1 cellular context compared by ENCODE assay signal in genomic region chr19:6720369-6721112, GRCh38.
TF ChIP-seq lines count a peak whose summit lies in the region.

C3 (minus strand) TSS chr19:6720650; CDS start chr19:6720589, 61 bp downstream.

TF ChIP-seq in HepG2, 621 proteins besides CTCF, POLR2A, EP300 and RAD21 (continued from another document and continues in another):
- TF ChIP-seq ZNF121 (CRISPR knock-in tag; IDR thresholded peaks at IDR 0.05) (no peak), TBL1XR1 (IDR thresholded peaks at IDR 0.05; ENCODE audit: borderline replicate concordance, low read length, partially characterized antibody) (peak; percentile 71), ZFP90 (CRISPR knock-in tag; IDR thresholded peaks at IDR 0.05; ENCODE audit: borderline replicate concordance) (no peak), MED13 (CRISPR knock-in tag; IDR thresholded peaks at IDR 0.05) (peak; percentile 90; the same call in 1 of the 2 replicates), ZNF263 (CRISPR knock-in tag; IDR thresholded peaks at IDR 0.05) (peak; percentile 95), ZNF546 (CRISPR knock-in tag; conservative IDR thresholded peaks at IDR 0.05) (0 out of 2 replicates have a peak, but pooled peaks have one; percentile 72), NCOR1 (IDR thresholded peaks at IDR 0.05; ENCODE audit: borderline replicate concordance, low read length) (peak; percentile 98), ELK4 (CRISPR knock-in tag; IDR thresholded peaks at IDR 0.05; ENCODE audit: borderline replicate concordance) (no peak), KDM1A (CRISPR knock-in tag; IDR thresholded peaks at IDR 0.05) (peak; percentile 62; the same call in 1 of the 2 replicates), ZNF296 (CRISPR knock-in tag; conservative IDR thresholded peaks at IDR 0.05) (0 out of 2 replicates have a peak, but pooled peaks have one; percentile 55), RBAK (CRISPR knock-in tag; IDR thresholded peaks at IDR 0.05) (no peak), MAF1 (CRISPR knock-in tag; IDR thresholded peaks at IDR 0.05; ENCODE audit: borderline replicate concordance) (no peak; the same call in none of the 2 replicates), SP1 (IDR thresholded peaks at IDR 0.05) (no peak), SP1 (CRISPR knock-in tag; IDR thresholded peaks at IDR 0.05) (peak; percentile 69), SALL1 (CRISPR knock-in tag; IDR thresholded peaks at IDR 0.05) (peak; percentile 95), PAF1 (CRISPR knock-in tag; IDR thresholded peaks at IDR 0.05) (peak; percentile 94), RFX3 (CRISPR knock-in tag; IDR thresholded peaks at IDR 0.05) (no peak; the same call in 1 of the 2 replicates), PAWR (CRISPR knock-in tag; IDR thresholded peaks at IDR 0.05; ENCODE audit: borderline replicate concordance) (no peak), PHF5A (CRISPR knock-in tag; IDR thresholded peaks at IDR 0.05; ENCODE audit: low read depth, unreplicated experiment) (peak; percentile 77), KAT8 (CRISPR knock-in tag; IDR thresholded peaks at IDR 0.05) (peak; percentile 52; the same call in 1 of the 2 replicates), GTF3A (CRISPR knock-in tag; conservative IDR thresholded peaks at IDR 0.05) (no peak), AGO1 (IDR thresholded peaks at IDR 0.05; ENCODE audit: low read depth, low read length, poor library complexity, severe bottlenecking) (no peak), TBX2 (CRISPR knock-in tag; IDR thresholded peaks at IDR 0.05; ENCODE audit: borderline replicate concordance) (peak; percentile 94), NR2F2 (IDR thresholded peaks at IDR 0.05; ENCODE audit: borderline replicate concordance, low read depth) (peak; percentile 98), ZBTB42 (CRISPR knock-in tag; IDR thresholded peaks at IDR 0.05) (peak; percentile 34; the same call in 1 of the 2 replicates), ZNF747 (CRISPR knock-in tag; IDR thresholded peaks at IDR 0.05; ENCODE audit: borderline replicate concordance) (peak; percentile 81; the same call in 1 of the 2 replicates), ZNF800 (CRISPR knock-in tag; IDR thresholded peaks at IDR 0.05) (0 out of 2 replicates have a peak, but pooled peaks have one; percentile 25), YEATS2 (CRISPR knock-in tag; IDR thresholded peaks at IDR 0.05; ENCODE audit: borderline replicate concordance) (peak; percentile 70; the same call in 1 of the 2 replicates), CBX5 (CRISPR knock-in tag; IDR thresholded peaks at IDR 0.05; ENCODE audit: borderline replicate concordance) (peak; percentile 79; the same call in 1 of the 2 replicates), TBX3 (IDR thresholded peaks at IDR 0.05; ENCODE audit: borderline replicate concordance) (no peak), ZMAT3 (CRISPR knock-in tag; conservative IDR thresholded peaks at IDR 0.05) (peak; percentile 88), ZNF484 (CRISPR knock-in tag; IDR thresholded peaks at IDR 0.05; ENCODE audit: borderline replicate concordance, low read depth) (no peak; the same call in 1 of the 2 replicates), ZMYM4 (CRISPR knock-in tag; IDR thresholded peaks at IDR 0.05) (peak; percentile 48; the same call in 1 of the 2 replicates), RNF219 (CRISPR knock-in tag; IDR thresholded peaks at IDR 0.05) (no peak), HNF4G (IDR thresholded peaks at IDR 0.05; ENCODE audit: borderline replicate concordance, low read depth, low read length) (peak; percentile 95), HNF4G (CRISPR knock-in tag; IDR thresholded peaks at IDR 0.05; ENCODE audit: borderline replicate concordance, low read depth) (peak; percentile 95), GTF2F1 (IDR thresholded peaks at IDR 0.05; ENCODE audit: low read length) (peak; percentile 88; the same call in 1 of the 2 replicates)
- TF ChIP-seq, protein P1, sequence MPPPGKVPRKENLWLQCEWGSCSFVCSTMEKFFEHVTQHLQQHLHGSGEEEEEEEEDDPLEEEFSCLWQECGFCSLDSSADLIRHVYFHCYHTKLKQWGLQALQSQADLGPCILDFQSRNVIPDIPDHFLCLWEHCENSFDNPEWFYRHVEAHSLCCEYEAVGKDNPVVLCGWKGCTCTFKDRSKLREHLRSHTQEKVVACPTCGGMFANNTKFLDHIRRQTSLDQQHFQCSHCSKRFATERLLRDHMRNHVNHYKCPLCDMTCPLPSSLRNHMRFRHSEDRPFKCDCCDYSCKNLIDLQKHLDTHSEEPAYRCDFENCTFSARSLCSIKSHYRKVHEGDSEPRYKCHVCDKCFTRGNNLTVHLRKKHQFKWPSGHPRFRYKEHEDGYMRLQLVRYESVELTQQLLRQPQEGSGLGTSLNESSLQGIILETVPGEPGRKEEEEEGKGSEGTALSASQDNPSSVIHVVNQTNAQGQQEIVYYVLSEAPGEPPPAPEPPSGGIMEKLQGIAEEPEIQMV (CRISPR knock-in tag; IDR thresholded peaks at IDR 0.05; ENCODE audit: low read depth) = peak; percentile 58; the same call in 1 of the 2 replicates
- TF ChIP-seq, protein P2, sequence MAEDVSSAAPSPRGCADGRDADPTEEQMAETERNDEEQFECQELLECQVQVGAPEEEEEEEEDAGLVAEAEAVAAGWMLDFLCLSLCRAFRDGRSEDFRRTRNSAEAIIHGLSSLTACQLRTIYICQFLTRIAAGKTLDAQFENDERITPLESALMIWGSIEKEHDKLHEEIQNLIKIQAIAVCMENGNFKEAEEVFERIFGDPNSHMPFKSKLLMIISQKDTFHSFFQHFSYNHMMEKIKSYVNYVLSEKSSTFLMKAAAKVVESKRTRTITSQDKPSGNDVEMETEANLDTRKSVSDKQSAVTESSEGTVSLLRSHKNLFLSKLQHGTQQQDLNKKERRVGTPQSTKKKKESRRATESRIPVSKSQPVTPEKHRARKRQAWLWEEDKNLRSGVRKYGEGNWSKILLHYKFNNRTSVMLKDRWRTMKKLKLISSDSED (CRISPR knock-in tag; IDR thresholded peaks at IDR 0.05) = no peak
- TF ChIP-seq, protein P3, sequence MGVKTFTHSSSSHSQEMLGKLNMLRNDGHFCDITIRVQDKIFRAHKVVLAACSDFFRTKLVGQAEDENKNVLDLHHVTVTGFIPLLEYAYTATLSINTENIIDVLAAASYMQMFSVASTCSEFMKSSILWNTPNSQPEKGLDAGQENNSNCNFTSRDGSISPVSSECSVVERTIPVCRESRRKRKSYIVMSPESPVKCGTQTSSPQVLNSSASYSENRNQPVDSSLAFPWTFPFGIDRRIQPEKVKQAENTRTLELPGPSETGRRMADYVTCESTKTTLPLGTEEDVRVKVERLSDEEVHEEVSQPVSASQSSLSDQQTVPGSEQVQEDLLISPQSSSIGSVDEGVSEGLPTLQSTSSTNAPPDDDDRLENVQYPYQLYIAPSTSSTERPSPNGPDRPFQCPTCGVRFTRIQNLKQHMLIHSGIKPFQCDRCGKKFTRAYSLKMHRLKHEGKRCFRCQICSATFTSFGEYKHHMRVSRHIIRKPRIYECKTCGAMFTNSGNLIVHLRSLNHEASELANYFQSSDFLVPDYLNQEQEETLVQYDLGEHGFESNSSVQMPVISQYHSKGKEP (CRISPR knock-in tag; IDR thresholded peaks at IDR 0.05) = peak; percentile 92
- TF ChIP-seq, protein P4, sequence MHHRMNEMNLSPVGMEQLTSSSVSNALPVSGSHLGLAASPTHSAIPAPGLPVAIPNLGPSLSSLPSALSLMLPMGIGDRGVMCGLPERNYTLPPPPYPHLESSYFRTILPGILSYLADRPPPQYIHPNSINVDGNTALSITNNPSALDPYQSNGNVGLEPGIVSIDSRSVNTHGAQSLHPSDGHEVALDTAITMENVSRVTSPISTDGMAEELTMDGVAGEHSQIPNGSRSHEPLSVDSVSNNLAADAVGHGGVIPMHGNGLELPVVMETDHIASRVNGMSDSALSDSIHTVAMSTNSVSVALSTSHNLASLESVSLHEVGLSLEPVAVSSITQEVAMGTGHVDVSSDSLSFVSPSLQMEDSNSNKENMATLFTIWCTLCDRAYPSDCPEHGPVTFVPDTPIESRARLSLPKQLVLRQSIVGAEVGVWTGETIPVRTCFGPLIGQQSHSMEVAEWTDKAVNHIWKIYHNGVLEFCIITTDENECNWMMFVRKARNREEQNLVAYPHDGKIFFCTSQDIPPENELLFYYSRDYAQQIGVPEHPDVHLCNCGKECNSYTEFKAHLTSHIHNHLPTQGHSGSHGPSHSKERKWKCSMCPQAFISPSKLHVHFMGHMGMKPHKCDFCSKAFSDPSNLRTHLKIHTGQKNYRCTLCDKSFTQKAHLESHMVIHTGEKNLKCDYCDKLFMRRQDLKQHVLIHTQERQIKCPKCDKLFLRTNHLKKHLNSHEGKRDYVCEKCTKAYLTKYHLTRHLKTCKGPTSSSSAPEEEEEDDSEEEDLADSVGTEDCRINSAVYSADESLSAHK (CRISPR knock-in tag; IDR thresholded peaks at IDR 0.05; ENCODE audit: borderline replicate concordance) = no peak
- TF ChIP-seq, protein P5, sequence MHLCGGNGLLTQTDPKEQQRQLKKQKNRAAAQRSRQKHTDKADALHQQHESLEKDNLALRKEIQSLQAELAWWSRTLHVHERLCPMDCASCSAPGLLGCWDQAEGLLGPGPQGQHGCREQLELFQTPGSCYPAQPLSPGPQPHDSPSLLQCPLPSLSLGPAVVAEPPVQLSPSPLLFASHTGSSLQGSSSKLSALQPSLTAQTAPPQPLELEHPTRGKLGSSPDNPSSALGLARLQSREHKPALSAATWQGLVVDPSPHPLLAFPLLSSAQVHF (CRISPR knock-in tag; IDR thresholded peaks at IDR 0.05) = no peak
- TF ChIP-seq, protein P6, sequence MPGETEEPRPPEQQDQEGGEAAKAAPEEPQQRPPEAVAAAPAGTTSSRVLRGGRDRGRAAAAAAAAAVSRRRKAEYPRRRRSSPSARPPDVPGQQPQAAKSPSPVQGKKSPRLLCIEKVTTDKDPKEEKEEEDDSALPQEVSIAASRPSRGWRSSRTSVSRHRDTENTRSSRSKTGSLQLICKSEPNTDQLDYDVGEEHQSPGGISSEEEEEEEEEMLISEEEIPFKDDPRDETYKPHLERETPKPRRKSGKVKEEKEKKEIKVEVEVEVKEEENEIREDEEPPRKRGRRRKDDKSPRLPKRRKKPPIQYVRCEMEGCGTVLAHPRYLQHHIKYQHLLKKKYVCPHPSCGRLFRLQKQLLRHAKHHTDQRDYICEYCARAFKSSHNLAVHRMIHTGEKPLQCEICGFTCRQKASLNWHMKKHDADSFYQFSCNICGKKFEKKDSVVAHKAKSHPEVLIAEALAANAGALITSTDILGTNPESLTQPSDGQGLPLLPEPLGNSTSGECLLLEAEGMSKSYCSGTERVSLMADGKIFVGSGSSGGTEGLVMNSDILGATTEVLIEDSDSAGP (CRISPR knock-in tag; IDR thresholded peaks at IDR 0.05; ENCODE audit: borderline replicate concordance) = peak; percentile 85
- TF ChIP-seq, protein P7, sequence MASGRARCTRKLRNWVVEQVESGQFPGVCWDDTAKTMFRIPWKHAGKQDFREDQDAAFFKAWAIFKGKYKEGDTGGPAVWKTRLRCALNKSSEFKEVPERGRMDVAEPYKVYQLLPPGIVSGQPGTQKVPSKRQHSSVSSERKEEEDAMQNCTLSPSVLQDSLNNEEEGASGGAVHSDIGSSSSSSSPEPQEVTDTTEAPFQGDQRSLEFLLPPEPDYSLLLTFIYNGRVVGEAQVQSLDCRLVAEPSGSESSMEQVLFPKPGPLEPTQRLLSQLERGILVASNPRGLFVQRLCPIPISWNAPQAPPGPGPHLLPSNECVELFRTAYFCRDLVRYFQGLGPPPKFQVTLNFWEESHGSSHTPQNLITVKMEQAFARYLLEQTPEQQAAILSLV (CRISPR knock-in tag; IDR thresholded peaks at IDR 0.05; ENCODE audit: borderline replicate concordance) = peak; percentile 70; the same call in 1 of the 2 replicates
